ENCODE assay signal across 11 cellular contexts in the genomic region with DNA sequence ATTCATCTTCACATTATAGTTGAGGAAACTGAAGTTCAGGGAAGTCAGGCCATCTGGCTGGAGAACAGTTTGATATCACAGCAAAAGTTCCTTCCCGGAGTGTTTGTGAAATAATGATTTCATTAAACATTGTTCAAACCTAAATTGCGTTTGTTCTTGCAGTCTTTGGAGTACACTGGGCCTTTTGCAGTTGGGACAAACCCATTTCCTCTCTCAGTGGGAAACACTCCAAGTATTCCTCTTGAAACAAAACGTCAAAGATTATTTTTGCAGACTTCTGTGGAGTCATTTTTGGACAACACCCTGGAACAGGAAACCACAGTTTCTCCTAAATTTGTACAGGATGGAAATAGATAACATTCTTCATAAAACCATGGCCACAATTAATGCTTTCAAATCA.
DNase-seq lines count a peak whose midpoint lies in the region; ATAC-seq and TF ChIP-seq lines count a peak whose summit lies in the region.
"Had no signal": no experiment of that assay in that cellular context is flagged by ENCODE, and none has a peak within 500 bp of the region (broad histone marks: within the 10 kb centered on the region; RNA-seq: fewer than 3 reads in every experiment).

No MANE protein-coding gene starts in this region.

- H3K4me3 ChIP-seq in ACC112 (ENCODE audit: low read depth, low read length) (peak overlapping the region; percentile 38; the same call in 1 of the 2 replicates), adipocyte (ENCODE audit: low read length) (peak overlapping the region; percentile 73), foreskin fibroblast (ENCODE audit: low read depth in 1 of 2, low read length in 2 of 2) (no peak overlapping the region), ovary (no peak overlapping the region)

- peaks cover 2% of the 10 kb centered on the region for H3K27me3 Mint-ChIP-seq in activated T-helper 1 cell treated with anti-CD3 and anti-CD28 coated beads, Interleukin-12 subunit alpha, Interleukin-12 subunit beta, Interleukin-2, Interleukin-4 antibody, amounts not matched to agents 30 ng/mL and 10 ng/mL and 1 ng/mL, durations not matched to agents 14 hours and 24 hours and 36 hours (ENCODE audit: insufficient read depth)

- H3K36me3 Mint-ChIP-seq in activated T-helper 1 cell treated with anti-CD3 and anti-CD28 coated beads, Interleukin-12 subunit alpha, Interleukin-12 subunit beta, Interleukin-2, Interleukin-4 antibody, amounts not matched to agents 30 ng/mL and 10 ng/mL and 1 ng/mL, durations not matched to agents 14 hours and 24 hours and 36 hours (ENCODE audit: low read depth) = no peaks in the 10 kb centered on the region

- H3K27me3 ChIP-seq in ACC112 (ENCODE audit: insufficient read depth, low read length) = no peaks in the 10 kb centered on the region
- H3K27me3 ChIP-seq in adipocyte (replicated peaks; ENCODE audit: control insufficient read depth, insufficient read depth, low read length) = no peaks in the 10 kb centered on the region
- H3K27me3 ChIP-seq in ovary = no peaks in the 10 kb centered on the region

- 0% methylated on average over 3 of the region's 3 CpGs for WGBS in ovary, 3 donors

- peak overlapping the region; percentile 85 for H3K9ac ChIP-seq in adipocyte (ENCODE audit: low read length)

- ATAC-seq in GM21825 (IDR thresholded peaks at IDR 0.05; ENCODE audit: unreplicated experiment) = no peak

- H3K4me1 Mint-ChIP-seq in activated T-helper 1 cell treated with anti-CD3 and anti-CD28 coated beads, Interleukin-12 subunit alpha, Interleukin-12 subunit beta, Interleukin-2, Interleukin-4 antibody, amounts not matched to agents 30 ng/mL and 10 ng/mL and 1 ng/mL, durations not matched to agents 14 hours and 24 hours and 36 hours (ENCODE audit: low read depth) = no peaks in the 10 kb centered on the region

- no peaks in the 10 kb centered on the region for H3K9me3 ChIP-seq in adipocyte (ENCODE audit: control insufficient read depth, low read length)
- H3K9me3 ChIP-seq in ovary = no peaks in the 10 kb centered on the region

- H3K36me3 ChIP-seq in ACC112 (ENCODE audit: insufficient read depth, low read length) (no peaks in the 10 kb centered on the region), adipocyte (ENCODE audit: control insufficient read depth, insufficient read depth, low read length, severe bottlenecking) (no peaks in the 10 kb centered on the region), ovary (no peaks in the 10 kb centered on the region)

- no peak for TF ChIP-seq CTCF in foreskin fibroblast (IDR thresholded peaks at IDR 0.05; ENCODE audit: low read depth, low read length)
- TF ChIP-seq CTCF in ovary (IDR thresholded peaks at IDR 0.05) = no peak
- no peak for TF ChIP-seq CTCF in GM10266 (IDR thresholded peaks at IDR 0.05; ENCODE audit: control insufficient read depth, insufficient read depth, low read depth, missing control alignments)

- no peak for TF ChIP-seq POLR2A in ovary (IDR thresholded peaks at IDR 0.05)

- peak; percentile 4 for TF ChIP-seq EP300 in ovary (IDR thresholded peaks at IDR 0.05)

- DNase-seq in adipocyte (ENCODE audit: low read depth) (peak; percentile 79), foreskin fibroblast (peak; percentile 54 to 78), ovary (peak in 2 of 5 donors; percentile 30 to 38), GM10266 (ENCODE audit: extremely low spot score) (no peak)
- no peak for DNase-seq in activated T-helper 1 cell treated with anti-CD3 and anti-CD28 coated beads, Interleukin-12 subunit alpha, Interleukin-12 subunit beta, Interleukin-2, Interleukin-4 antibody, amounts not matched to agents 30 ng/mL and 10 ng/mL and 1 ng/mL, durations not matched to agents 14 hours and 24 hours and 36 hours (ENCODE audit: low spot score)
- no peak for DNase-seq in stimulated activated CD4-positive, alpha-beta T cell treated with anti-CD3 and anti-CD28 coated beads, Interleukin-12 subunit alpha, Interleukin-12 subunit beta, amount 100 ng/mL, for 4 hours
- DNase-seq: activated naive CD4-positive, alpha-beta T cell; NCI-H446; stimulated activated CD4-positive, alpha-beta T cell treated with anti-CD3 and anti-CD28 coated beads, Interleukin-4, amount 100 ng/mL, for 1 hour had no signal

- no peak overlapping the region for H3K27ac Mint-ChIP-seq in activated T-helper 1 cell treated with anti-CD3 and anti-CD28 coated beads, Interleukin-12 subunit alpha, Interleukin-12 subunit beta, Interleukin-2, Interleukin-4 antibody, amounts not matched to agents 30 ng/mL and 10 ng/mL and 1 ng/mL, durations not matched to agents 14 hours and 24 hours and 36 hours

- no peaks in the 10 kb centered on the region for H3K9me3 Mint-ChIP-seq in activated T-helper 1 cell treated with anti-CD3 and anti-CD28 coated beads, Interleukin-12 subunit alpha, Interleukin-12 subunit beta, Interleukin-2, Interleukin-4 antibody, amounts not matched to agents 30 ng/mL and 10 ng/mL and 1 ng/mL, durations not matched to agents 14 hours and 24 hours and 36 hours

- H3K4me3 Mint-ChIP-seq in activated T-helper 1 cell treated with anti-CD3 and anti-CD28 coated beads, Interleukin-12 subunit alpha, Interleukin-12 subunit beta, Interleukin-2, Interleukin-4 antibody, amounts not matched to agents 30 ng/mL and 10 ng/mL and 1 ng/mL, durations not matched to agents 14 hours and 24 hours and 36 hours = no peak overlapping the region

- H3K27ac ChIP-seq in ACC112 (ENCODE audit: low read depth, low read length) (peak overlapping the region; percentile 85), ovary (peak overlapping the region in 1 of 2 donors; percentile 43)

- peaks cover 6% of the 10 kb centered on the region for H3K79me2 ChIP-seq in ACC112 (ENCODE audit: control insufficient read depth, insufficient read depth, low read length, unreplicated experiment)

- intact Hi-C loops in ovary (cut with DNase I) = loop anchor here in 1 of 4 donors (2.0 kb wide), 1 partner anchor 288 kb away; the partner anchor contains the start of gene PTPRG
- intact Hi-C loops in activated T-helper 1 cell treated with anti-CD3 and anti-CD28 coated beads, Interleukin-12 subunit alpha, Interleukin-12 subunit beta, Interleukin-2, Interleukin-4 antibody, amounts not matched to agents 30 ng/mL and 10 ng/mL and 1 ng/mL, durations not matched to agents 14 hours and 24 hours and 36 hours (cut with micrococcal nuclease) = no loop called here

- H2AFZ ChIP-seq in ACC112 (ENCODE audit: low read length, unreplicated experiment) = no peak overlapping the region

- peaks cover 25% of the 10 kb centered on the region for H3K4me1 ChIP-seq in ACC112 (ENCODE audit: control insufficient read depth, insufficient read depth, low read length, unreplicated experiment)
- peaks cover 36% of the 10 kb centered on the region for H3K4me1 ChIP-seq in adipocyte (ENCODE audit: control insufficient read depth, insufficient read depth, low read length)
- H3K4me1 ChIP-seq in ovary (ENCODE audit: insufficient read depth) = peaks cover 9% of the 10 kb centered on the region

Comparison
In these comparisons a context has a peak if more than half of its experiments do, and no peak if none do; other contexts are left out.
1. H3K4me3 ChIP-seq: peak in ACC112 (single experiment) and adipocyte (single experiment); none in foreskin fibroblast (0 of 2) and ovary (single experiment).
2. DNase-seq: peak in adipocyte (single experiment) and foreskin fibroblast (2 of 2); none in GM10266 (single experiment), activated T-helper 1 cell treated with anti-CD3 and anti-CD28 coated beads, Interleukin-12 subunit alpha, Interleukin-12 subunit beta, Interleukin-2, Interleukin-4 antibody, amounts not matched to agents 30 ng/mL and 10 ng/mL and 1 ng/mL, durations not matched to agents 14 hours and 24 hours and 36 hours (single experiment) and stimulated activated CD4-positive, alpha-beta T cell treated with anti-CD3 and anti-CD28 coated beads, Interleukin-12 subunit alpha, Interleukin-12 subunit beta, amount 100 ng/mL, for 4 hours (single experiment).